ENCODE assay signal across 24 cellular contexts in genomic region chr17:75521290-75521689, GRCh38.
"Had no signal": no experiment of that assay in that cellular context is flagged by ENCODE, and none has a peak within 500 bp of the region (broad histone marks: within the 10 kb centered on the region; RNA-seq: fewer than 3 reads in every experiment).

No MANE protein-coding gene starts in this region.

- H3K9me3 ChIP-seq: neutrophil, pancreas, psoas muscle, stomach, thoracic aorta, thyroid gland, tibial nerve, upper lobe of left lung, uterus had no signal

- H3K36me3 ChIP-seq: neural progenitor cell, neutrophil, thoracic aorta, thyroid gland, uterus had no signal

- FAIRE-seq: pancreas had no signal

- H3K4me2 ChIP-seq: neural progenitor cell had no signal

- ATAC-seq: naive thymus-derived CD4-positive, alpha-beta T cell; natural killer cell; pancreas; psoas muscle; right cardiac atrium; sciatic nerve; stimulated activated effector memory CD8-positive, alpha-beta T cell treated with anti-CD3 and anti-CD28 coated beads, Interleukin-12 subunit alpha, Interleukin-12 subunit beta, amount 100 ng/mL, for 72 hours; stimulated activated naive B cell treated with anti-CD40 and anti-IgM and Interleukin-4, amounts not matched to agents 10 μg/mL and 1 μg/mL and 100 μg/mL, for 72 hours had no signal

- H3K27me3 ChIP-seq: neural progenitor cell, pancreas, thyroid gland, tibial nerve, upper lobe of left lung, uterus had no signal

- H3K4me3 ChIP-seq: neural progenitor cell, pancreas, psoas muscle, skin epidermis, stomach, thoracic aorta, thyroid gland, tibial nerve, upper lobe of left lung, uterus had no signal

- H3K27ac ChIP-seq: neural progenitor cell, neutrophil, pancreas, psoas muscle, skin epidermis, stomach, thoracic aorta, thyroid gland, tibial nerve, upper lobe of left lung, uterus had no signal

- DNase-seq: naive thymus-derived CD4-positive, alpha-beta T cell; natural killer cell; nucleus accumbens; psoas muscle; stimulated activated CD4-positive, alpha-beta T cell treated with anti-CD3 and anti-CD28 coated beads, Interleukin-15, amount 100 ng/mL, for 24 hours; stimulated activated CD4-positive, alpha-beta T cell treated with anti-CD3 and anti-CD28 coated beads, Interleukin-2, amount 100 ng/mL, for 24 hours; stimulated activated CD4-positive, alpha-beta T cell treated with anti-CD3 and anti-CD28 coated beads, Interleukin-2, amount 100 ng/mL, for 48 hours; stimulated activated CD4-positive, alpha-beta T cell treated with anti-CD3 and anti-CD28 coated beads, Interleukin-4, amount 100 ng/mL, for 24 hours; stimulated activated naive B cell treated with anti-CD40 and anti-IgM and Interleukin-4, amounts not matched to agents 10 μg/mL and 1 μg/mL and 100 μg/mL, for 72 hours; stimulated activated naive CD4-positive, alpha-beta T cell treated with Interleukin-2 at 50 U/mL for 16 hours; stomach; thyroid gland; trophoblast cell; uterus had no signal

- H3K9ac ChIP-seq: neural progenitor cell had no signal

- H2AFZ ChIP-seq: neural progenitor cell had no signal
